24 cellular contexts compared by ENCODE assay signal in the genomic region with DNA sequence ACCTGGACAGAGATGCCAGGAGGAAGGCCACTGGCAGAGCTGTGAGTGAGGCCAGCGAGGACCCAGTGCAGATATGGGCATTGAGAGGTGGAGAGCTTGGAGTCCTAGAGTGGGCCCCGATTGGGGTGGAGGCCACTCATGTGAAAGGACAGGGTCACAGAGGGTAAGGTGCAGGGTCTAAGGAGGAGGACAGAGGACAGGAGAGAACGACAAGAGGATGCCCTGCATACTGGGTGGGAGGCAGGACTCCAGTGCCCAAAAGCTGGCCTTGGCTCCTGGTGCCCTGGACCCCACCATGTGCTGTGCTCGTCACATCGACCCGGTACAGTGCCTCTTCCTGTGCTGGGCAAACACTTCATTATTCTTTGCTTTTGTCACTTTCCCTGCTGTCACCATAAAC.
"Had no signal": no experiment of that assay in that cellular context is flagged by ENCODE, and none has a peak within 500 bp of the region (broad histone marks: within the 10 kb centered on the region; RNA-seq: fewer than 3 reads in every experiment).

No MANE protein-coding gene starts in this region.

- DNase-seq: activated CD4-positive, alpha-beta memory T cell treated with anti-CD3 and anti-CD28 coated beads, Interleukin-2, amount 10 ng/mL, durations not matched to agents 7 days and 5 days; activated CD4-positive, alpha-beta T cell treated with anti-CD3 and anti-CD28 coated beads for 36 hours; activated CD4-positive, alpha-beta T cell treated with anti-CD3 and anti-CD28 coated beads, Interleukin-2, amount 10 ng/mL, durations not matched to agents 24 days and 14 days; activated CD4-positive, CD25-positive, alpha-beta regulatory T cell; activated CD4-positive, CD25-positive, alpha-beta regulatory T cell treated with anti-CD3 and anti-CD28 coated beads, Interleukin-2, amount 50 U/mL, for 72 hours; activated CD8-positive, alpha-beta memory T cell treated with anti-CD3 and anti-CD28 coated beads, Interleukin-2, amount 50 U/mL, for 48 hours; activated effector memory CD4-positive, alpha-beta T cell treated with Interleukin-2 at 50 U/mL for 16 hours; activated gamma-delta T cell treated with Interleukin-2 at 50 U/mL for 16 hours; activated naive CD4-positive, alpha-beta T cell treated with anti-CD3 and anti-CD28 coated beads, Interleukin-2, amount 50 U/mL, for 16 hours; activated naive CD4-positive, alpha-beta T cell treated with Interleukin-2 at 50 U/mL for 16 hours; activated T-cell treated with anti-CD3 and anti-CD28 coated beads for 4 hours; activated T-cell treated with anti-CD3 and anti-CD28 coated beads, Interleukin-2, amount 50 U/mL, for 24 hours; amniotic stem cell; anterior cingulate cortex; body of pancreas; caudate nucleus; colonic mucosa; effector CD8-positive, alpha-beta T cell; foreskin fibroblast; head of caudate nucleus; T-helper 1 cell; T-helper 2 cell had no signal

- ATAC-seq: activated CD4-positive, alpha-beta T cell treated with anti-CD3 and anti-CD28 coated beads for 36 hours; activated T-helper 17 cell treated with anti-CD3 and anti-CD28 coated beads, Interleukin-2, amount 50 U/mL, for 72 hours; body of pancreas; esophagus mucosa had no signal

- H3K4me1 ChIP-seq: body of pancreas, colonic mucosa had no signal

- H3K4me3 ChIP-seq: body of pancreas, colonic mucosa had no signal

- H3K36me3 ChIP-seq: colonic mucosa had no signal

- H3K27ac ChIP-seq: body of pancreas, colonic mucosa had no signal

- H3K9me3 ChIP-seq: body of pancreas, colonic mucosa had no signal

- H3K27me3 ChIP-seq: body of pancreas, colonic mucosa had no signal
